In the genomic region with DNA sequence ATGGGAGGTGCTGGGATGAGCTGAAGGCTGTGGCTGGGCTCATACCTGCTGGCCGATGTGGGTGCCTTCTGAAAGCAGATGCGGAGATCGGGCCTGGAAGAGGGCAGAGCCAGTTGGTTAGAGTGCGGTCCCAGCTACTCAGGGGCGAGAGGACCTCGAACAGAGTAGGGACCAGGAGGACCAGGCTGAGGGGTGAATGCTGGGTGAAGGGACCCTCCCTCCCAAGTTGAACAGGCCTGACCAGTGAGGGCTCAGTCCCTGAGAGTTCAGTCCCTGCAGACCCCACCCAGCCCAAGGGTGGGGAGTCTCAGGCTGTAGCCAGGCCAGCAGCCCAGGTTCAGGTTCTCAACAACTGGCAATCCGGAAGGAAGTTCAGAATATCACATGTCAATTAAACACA, we compare ENCODE assay signal across 17 cellular contexts.
A peak's percentile ranks its signal among the peaks of the same experiment; 100 is the strongest.
DNase-seq lines count a peak whose midpoint lies in the region; ATAC-seq and TF ChIP-seq lines count a peak whose summit lies in the region.
"Had no signal": no experiment of that assay in that cellular context is flagged by ENCODE, and none has a peak within 500 bp of the region (broad histone marks: within the 10 kb centered on the region; RNA-seq: fewer than 3 reads in every experiment).

No MANE protein-coding gene starts in this region.

- H3K36me3 Mint-ChIP-seq in osteocyte (ENCODE audit: unreplicated experiment) = no peaks in the 10 kb centered on the region
- H3K36me3 Mint-ChIP-seq: CD4-positive, alpha-beta memory T cell; IgD-negative memory B cell had no signal

- no peak overlapping the region for H3K4me2 ChIP-seq in BLaER1

- H3K27ac Mint-ChIP-seq in osteocyte (ENCODE audit: unreplicated experiment) = no peak overlapping the region
- H3K27ac Mint-ChIP-seq: B cell; CD4-positive, alpha-beta memory T cell; HFFc6; IgD-negative memory B cell had no signal

- no peak overlapping the region for H3K9ac ChIP-seq in BLaER1

- no peaks in the 10 kb centered on the region for H3K36me3 ChIP-seq in BLaER1
- H3K36me3 ChIP-seq in SJSA1 = no peaks in the 10 kb centered on the region

- peaks cover 41% of the 10 kb centered on the region for H3K4me1 ChIP-seq in BLaER1
- peaks cover 33% of the 10 kb centered on the region for H3K4me1 ChIP-seq in SJSA1 (replicated peaks)

- TF ChIP-seq CTCF in osteocyte (IDR thresholded peaks at IDR 0.05) = no peak

- peaks cover 22% of the 10 kb centered on the region for H3K4me1 Mint-ChIP-seq in osteocyte (ENCODE audit: unreplicated experiment)
- H3K4me1 Mint-ChIP-seq: B cell; CD4-positive, alpha-beta memory T cell; IgD-negative memory B cell had no signal

- H3K4me3 ChIP-seq in BLaER1 (no peak overlapping the region), SJSA1 (no peak overlapping the region)

- H3K9me3 Mint-ChIP-seq in osteocyte (ENCODE audit: unreplicated experiment) = peaks cover 4% of the 10 kb centered on the region
- H3K9me3 Mint-ChIP-seq: HFFc6, IgD-negative memory B cell had no signal

- H3K9me3 ChIP-seq in BLaER1 = no peaks in the 10 kb centered on the region
- H3K9me3 ChIP-seq in SJSA1 (replicated peaks) = no peaks in the 10 kb centered on the region

- no peak for ATAC-seq in left lobe of liver
- ATAC-seq in GM21737 (IDR thresholded peaks at IDR 0.05; ENCODE audit: unreplicated experiment) = no peak

- no peaks in the 10 kb centered on the region for H3K27me3 ChIP-seq in BLaER1
- no peaks in the 10 kb centered on the region for H3K27me3 ChIP-seq in SJSA1 (replicated peaks)

- H3K27me3 Mint-ChIP-seq in osteocyte (ENCODE audit: unreplicated experiment) = no peaks in the 10 kb centered on the region
- H3K27me3 Mint-ChIP-seq: IgD-negative memory B cell had no signal

- H3K27ac ChIP-seq in BLaER1 = peak overlapping the region; percentile 8; the same call in 1 of the 2 replicates
- H3K27ac ChIP-seq in SJSA1 = peak overlapping the region; percentile 82
- H3K27ac ChIP-seq: C4-2B, HL-60 had no signal

- H4K20me1 ChIP-seq in BLaER1 = no peaks in the 10 kb centered on the region

- H3K4me3 Mint-ChIP-seq in osteocyte (ENCODE audit: unreplicated experiment) = no peak overlapping the region
- H3K4me3 Mint-ChIP-seq: B cell; CD4-positive, alpha-beta memory T cell; HFFc6; IgD-negative memory B cell had no signal

- no peak for DNase-seq in SJSA1 (ENCODE audit: low read depth in 1 of 2, low spot score in 2 of 2)
- DNase-seq in left lobe of liver (ENCODE audit: low spot score) = peak; percentile 23
- peak; percentile 64 for DNase-seq in osteocyte (ENCODE audit: extremely low spot score, unreplicated experiment)
- no peak for DNase-seq in COLO668 (lab: John Stamatoyannopoulos, UW; ENCODE audit: unreplicated experiment)
- no peak for DNase-seq in NCI-H1105 (lab: John Stamatoyannopoulos, UW)
- DNase-seq: CD4-positive, alpha-beta memory T cell; COR-L47; DND-41; GDM1; HCEC 1CT; HFFc6 had no signal

Comparison
In these comparisons a context has a peak if more than half of its experiments do, and no peak if none do; other contexts are left out.
1. DNase-seq: peak in left lobe of liver (single experiment) and osteocyte (single experiment); none in SJSA1 (0 of 2), COLO668 (single experiment) and NCI-H1105 (single experiment).